In the genomic region with DNA sequence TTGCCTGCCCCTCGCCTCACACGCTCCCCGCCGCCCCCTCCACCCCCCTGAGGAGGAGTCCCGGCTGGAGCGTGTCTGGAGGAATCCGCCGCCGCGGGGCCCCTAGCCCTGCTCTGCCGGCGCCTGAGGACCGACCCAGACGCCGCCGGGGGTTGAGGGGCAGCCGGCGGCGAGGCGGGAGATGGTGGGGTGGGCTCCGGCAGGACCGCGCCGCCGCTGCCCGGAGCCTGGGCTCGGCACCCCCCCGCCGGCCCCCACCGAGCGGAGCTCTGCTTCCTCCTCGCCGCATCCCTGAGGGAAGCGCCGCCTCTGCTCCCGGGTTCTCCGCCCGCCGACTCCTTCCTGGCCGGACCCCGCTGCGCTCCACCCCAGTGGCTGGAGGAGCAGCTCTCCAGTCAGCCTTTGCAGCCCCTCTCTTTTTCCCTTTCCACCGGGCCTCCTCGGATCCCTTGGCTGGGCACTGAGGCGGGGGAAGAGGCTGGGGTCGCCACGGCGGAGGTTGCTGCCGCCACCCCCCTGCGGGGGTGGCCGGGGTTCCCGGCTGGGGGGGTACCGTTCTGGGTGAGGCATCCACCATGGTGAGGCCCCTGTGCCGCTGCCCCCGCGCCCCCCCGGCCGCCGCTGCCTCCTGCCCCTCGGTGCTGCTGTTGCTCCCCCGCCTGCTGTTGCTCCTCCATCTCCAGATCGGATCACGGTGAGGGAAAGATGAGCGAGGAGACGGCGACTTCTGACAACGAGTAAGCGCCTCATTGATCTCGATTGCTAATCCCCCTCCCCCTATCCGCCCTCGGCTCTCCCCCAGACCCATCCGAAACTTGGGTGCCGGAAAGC, we compare ENCODE assay signal across 8 cellular contexts. TPM values are rescaled to one million over a fixed set of nuclear protein-coding genes. Genes with fewer than 3 reads are reported as not detected.
DNase-seq lines count a peak whose midpoint lies in the region; ATAC-seq, FAIRE-seq and TF ChIP-seq lines count a peak whose summit lies in the region.

Gene SPRED1, plus strand, starts transcription at position 356 of the 831 bp plus-strand sequence. Its CDS starts 350 bp downstream, at position 706.

- H2BK15ac ChIP-seq in H1 (ENCODE audit: low read length): no peak within 1 kb of the TSS; the same call in 1 of the 2 replicates

- H3K79me2 ChIP-seq in H1 (ENCODE audit: control insufficient read depth in 1 of 2, insufficient read depth in 2 of 2, low read length in 2 of 2): peaks cover 27 to 48% of the 10 kb centered on the region in 2 experiments

- CTCF ChIA-PET in activated CD4-positive, alpha-beta T cell treated with anti-CD3 and anti-CD28 coated beads, Interleukin-2, amount 10 ng/mL, durations not matched to agents 7 days and 5 days (lab: Charles Lee): no interaction called here
- CTCF ChIA-PET in H1 (lab: Charles Lee; ENCODE audit: partially characterized antibody): interaction anchor here (0.6 to 3.1 kb wide), 5 partner anchors 14 to 193 kb away, joined by 3 to 16 read pairs (median 8); no protein-coding TSS in a partner anchor

- WGBS in H1 (ENCODE audit: extremely low coverage in 1 of 2, insufficient coverage in 1 of 2, insufficient read length in 1 of 2, insufficient replicate concordance in 2 of 2, low coverage in 1 of 2, low lambda C conversion rate in 2 of 2, missing lambda C conversion rate in 1 of 2), 2 experiments: 0% methylated on average over 2 of the region's 73 CpGs; no CpG with 5 or more reads in 1 of the 2 experiments

- peaks cover 20% of the 10 kb centered on the region for H3K23me2 ChIP-seq in H1 (ENCODE audit: low read depth, low read length)

- peaks cover 5% of the 10 kb centered on the region for H3K27me3 Mint-ChIP-seq in IgD-negative memory B cell
- H3K27me3 Mint-ChIP-seq in activated CD4-positive, alpha-beta T cell treated with anti-CD3 and anti-CD28 coated beads, Interleukin-2, amount 10 ng/mL, durations not matched to agents 7 days and 5 days: peaks cover 71% of the 10 kb centered on the region

- H3K4me3 Mint-ChIP-seq in IgD-negative memory B cell: peak within 1 kb of the TSS; percentile 85 to 98 (median 91)
- H3K4me3 Mint-ChIP-seq in activated CD4-positive, alpha-beta T cell treated with anti-CD3 and anti-CD28 coated beads, Interleukin-2, amount 10 ng/mL, durations not matched to agents 7 days and 5 days: peak within 1 kb of the TSS; percentile 77

- H4K91ac ChIP-seq in H1 (replicated peaks; ENCODE audit: insufficient read length, low read length): peak within 1 kb of the TSS; percentile 88

- H3K9me3 ChIP-seq in H1 (ENCODE audit: insufficient read depth in 2 of 2, low read depth in 1 of 2, low read length in 1 of 2): no peaks in the 10 kb centered on the region

- H4K8ac ChIP-seq in H1 (ENCODE audit: extremely low read depth, insufficient read depth, low read length): peak within 1 kb of the TSS; percentile 97

- no peak within 1 kb of the TSS; the same call in 1 of the 2 replicates for H2AFZ ChIP-seq in H1 (ENCODE audit: low read length)

- peak within 1 kb of the TSS; percentile 96 for H3K27ac ChIP-seq in H1 (ENCODE audit: low read depth, low read length)

- no peak for TF ChIP-seq POLR2A in H1 (IDR thresholded peaks at IDR 0.05; ENCODE audit: control extremely low read depth in 1 of 2, low read depth in 2 of 2, low read length in 2 of 2)

- no peak within 1 kb of the TSS for H2BK120ac ChIP-seq in H1 (replicated peaks; ENCODE audit: low read depth, low read length)

- H3K4me1 Mint-ChIP-seq in IgD-negative memory B cell: peaks cover 20 to 24% (median 22%) of the 10 kb centered on the region in 3 donors
- peaks cover 32% of the 10 kb centered on the region for H3K4me1 Mint-ChIP-seq in activated CD4-positive, alpha-beta T cell treated with anti-CD3 and anti-CD28 coated beads, Interleukin-2, amount 10 ng/mL, durations not matched to agents 7 days and 5 days

- H2AK5ac ChIP-seq in H1 (ENCODE audit: low read depth, low read length): no peak within 1 kb of the TSS; the same call in 1 of the 2 replicates

- no peaks in the 10 kb centered on the region for H3K9me3 Mint-ChIP-seq in IgD-negative memory B cell
- H3K9me3 Mint-ChIP-seq in activated CD4-positive, alpha-beta T cell treated with anti-CD3 and anti-CD28 coated beads, Interleukin-2, amount 10 ng/mL, durations not matched to agents 7 days and 5 days: no peaks in the 10 kb centered on the region

- 0 out of 2 replicates have a peak, but pooled peaks cover 2% of the 10 kb centered on the region for H3K79me1 ChIP-seq in H1 (ENCODE audit: low read depth, low read length)

- POLR2A ChIA-PET in activated CD4-positive, alpha-beta T cell treated with anti-CD3 and anti-CD28 coated beads, Interleukin-2, amount 10 ng/mL, durations not matched to agents 7 days and 5 days (lab: Charles Lee): no interaction called here
- POLR2A ChIA-PET in H1 (lab: Charles Lee; ENCODE audit: partially characterized antibody): interaction anchor here (0.7 to 4.4 kb wide), 36 partner anchors 8 to 250 kb away, joined by 3 to 52 read pairs (median 4); no protein-coding TSS in a partner anchor

- no peaks in the 10 kb centered on the region for H3K36me3 Mint-ChIP-seq in IgD-negative memory B cell
- no peaks in the 10 kb centered on the region for H3K36me3 Mint-ChIP-seq in activated CD4-positive, alpha-beta T cell treated with anti-CD3 and anti-CD28 coated beads, Interleukin-2, amount 10 ng/mL, durations not matched to agents 7 days and 5 days (ENCODE audit: low read depth)

- no peaks in the 10 kb centered on the region for H3K36me3 ChIP-seq in H1 (ENCODE audit: control insufficient read depth in 2 of 4, insufficient read depth in 4 of 4, low read length in 3 of 4)

- H3K27me3 ChIP-seq in H1 (replicated peaks in 1 of 4; ENCODE audit: control insufficient read depth in 3 of 4, extremely low read depth in 1 of 4, insufficient read depth in 3 of 4, low read length in 3 of 4): no peaks in the 10 kb centered on the region

- H3K56ac ChIP-seq in H1 (replicated peaks; ENCODE audit: insufficient read length, low read depth, low read length): peak within 1 kb of the TSS; percentile 55

- peak within 1 kb of the TSS; percentile 57 for H4K5ac ChIP-seq in H1 (ENCODE audit: insufficient read length, low read depth, low read length)

- peak; percentile 19 for ATAC-seq in GM21526 (IDR thresholded peaks at IDR 0.05; ENCODE audit: low FRiP score, unreplicated experiment)

- H3K9ac ChIP-seq in H1 (replicated peaks in 1 of 4; ENCODE audit: extremely low read depth in 1 of 4, low read depth in 3 of 4, low read length in 3 of 4): peak within 1 kb of the TSS; percentile 84 to 99 (median 90)

- no peak for TF ChIP-seq EP300 in H1 (IDR thresholded peaks at IDR 0.05; ENCODE audit: borderline replicate concordance in 1 of 2, low read depth in 2 of 2, low read length in 2 of 2)

- no peak within 1 kb of the TSS for H3K4ac ChIP-seq in H1 (replicated peaks; ENCODE audit: insufficient read length, low read depth, low read length)

- peaks cover 0 to 12% of the 10 kb centered on the region in 2 experiments for H4K20me1 ChIP-seq in H1 (replicated peaks in 1 of 2; ENCODE audit: control insufficient read depth in 1 of 2, insufficient read depth in 2 of 2, low read length in 2 of 2)

- no peak within 1 kb of the TSS for H2BK20ac ChIP-seq in H1 (ENCODE audit: low read length)

- no peak within 1 kb of the TSS for H3K14ac ChIP-seq in H1 (ENCODE audit: insufficient read length)

- no peak for TF ChIP-seq CTCF in H1 (IDR thresholded peaks at IDR 0.05; ENCODE audit: control extremely low read depth in 1 of 3, insufficient read depth in 1 of 3, low read depth in 1 of 3, low read length in 3 of 3)

- peak within 1 kb of the TSS; percentile 82 to 96 (median 93) for H3K27ac Mint-ChIP-seq in IgD-negative memory B cell
- peak within 1 kb of the TSS; percentile 55 for H3K27ac Mint-ChIP-seq in activated CD4-positive, alpha-beta T cell treated with anti-CD3 and anti-CD28 coated beads, Interleukin-2, amount 10 ng/mL, durations not matched to agents 7 days and 5 days

- H3K4me2 ChIP-seq in H1 (ENCODE audit: insufficient read depth in 1 of 2, low read depth in 2 of 2, low read length in 2 of 2): peak within 1 kb of the TSS; percentile 94 to 98

- DNase-seq in DMS53 treated with DMSO at 0.1 percent for 48 hours (lab: John Stamatoyannopoulos, UW; ENCODE audit: unreplicated experiment): peak; percentile 26
- DNase-seq in activated CD4-positive, alpha-beta T cell treated with anti-CD3 and anti-CD28 coated beads, Interleukin-2, amount 10 ng/mL, durations not matched to agents 7 days and 5 days: no peak
- peak in 1 of 2 experiments; percentile 63 for DNase-seq in H1 (ENCODE audit: low read depth in 1 of 2, low spot score in 2 of 2)
- DNase-seq in medulla oblongata (ENCODE audit: extremely low spot score): peak; percentile 67
- DNase-seq in stimulated activated CD8-positive, alpha-beta memory T cell treated with anti-CD3 and anti-CD28 coated beads, Interleukin-2, amount 100 ng/mL, for 48 hours (ENCODE audit: low read depth in 2 of 2): peak; percentile 3 to 11
- DNase-seq in MV-4-11 (lab: John Stamatoyannopoulos, UW): no peak

- no peak for FAIRE-seq in H1 (lab: Jason Lieb, UNC)

- H2BK5ac ChIP-seq in H1 (ENCODE audit: low read depth, low read length): peak within 1 kb of the TSS; percentile 90

- no peak within 1 kb of the TSS for H2BK12ac ChIP-seq in H1 (ENCODE audit: low read depth, low read length)

- H3K18ac ChIP-seq in H1 (ENCODE audit: extremely low read depth, low read length): peak within 1 kb of the TSS; percentile 80; the same call in 1 of the 2 replicates

- peak within 1 kb of the TSS; percentile 89 to 94 (median 92) for H3K4me3 ChIP-seq in H1 (ENCODE audit: extremely low read depth in 1 of 4, insufficient read depth in 2 of 4, low read depth in 3 of 4, low read length in 4 of 4)

- no peak within 1 kb of the TSS for H3K23ac ChIP-seq in H1 (ENCODE audit: insufficient read length)

- H3K4me1 ChIP-seq in H1 (replicated peaks in 1 of 4; ENCODE audit: control insufficient read depth in 3 of 4, insufficient read depth in 4 of 4, low read length in 3 of 4): peaks cover 3 to 16% (median 12%) of the 10 kb centered on the region in 4 experiments

- no peak for TF ChIP-seq RAD21 in H1 (IDR thresholded peaks at IDR 0.05 in 1 of 2, conservative IDR thresholded peaks at IDR 0.05 in 1 of 2; ENCODE audit: low read depth in 2 of 2, low read length in 2 of 2)

TF ChIP-seq in H1, 55 proteins besides CTCF, POLR2A, EP300 and RAD21 (continues in another document):
- peak; percentile 14; the same call in 1 of the 2 replicates for TF ChIP-seq POLR2AphosphoS5 (IDR thresholded peaks at IDR 0.05; ENCODE audit: low read depth, low read length)

RNA-seq across cellular contexts. Expression of gene SPRED1, which starts in this region (rescaled TPM):
- polyA plus RNA-seq in IgD-negative memory B cell (0.14 TPM), H1 (2011; rRNA removed) (4.7 and 5.5 TPM in 2 replicates)
- under 1 TPM; 0.15 to 0.29 TPM for total RNA-seq in activated CD4-positive, alpha-beta T cell treated with anti-CD3 and anti-CD28 coated beads, Interleukin-2, amount 10 ng/mL, durations not matched to agents 7 days and 5 days
- 30.3 and 32.6 TPM in 2 replicates for total RNA-seq in H1 (2021; fragmentation: NEBNext Ultra II Directional; extraction: Animal tissue kit (Norgen Biotek cat#: 25700))
- polyA plus RNA-seq in H1 (2011; cell fraction: cytosol; rRNA removed): 6.9 TPM
- polyA plus RNA-seq in H1 (2011; cell fraction: nucleus; rRNA removed): 7.3 TPM
- 13.5 to 19.5 TPM (median 16.1 TPM) in 4 replicates for polyA plus RNA-seq in H1 (2012, experiment 1 of 2)
- 3.6 TPM for polyA plus RNA-seq in H1 (2012, experiment 2 of 2)
- polyA plus RNA-seq in H1 (2013, experiment 1 of 2): 14.4 TPM
- polyA plus RNA-seq in H1 (2013, experiment 2 of 2): 13.7 TPM
- polyA minus RNA-seq in H1 (2011; rRNA and poly(A)+ RNA removed): 14.6 and 15.7 TPM in 2 replicates
- polyA minus RNA-seq in H1 (2011; cell fraction: cytosol; rRNA and poly(A)+ RNA removed): 18.6 TPM
- polyA minus RNA-seq in H1 (2011; cell fraction: nucleus; rRNA and poly(A)+ RNA removed): 30.5 TPM

Comparison
In these comparisons a context has a peak if more than half of its experiments do, and no peak if none do; other contexts are left out.
1. RNA of gene SPRED1 (total RNA-seq): 30.3 to 32.6 TPM in H1; 0.15 to 0.29 TPM in activated CD4-positive, alpha-beta T cell treated with anti-CD3 and anti-CD28 coated beads, Interleukin-2, amount 10 ng/mL, durations not matched to agents 7 days and 5 days; every median in the first group is over 10 times any median in the second.
2. DNase-seq: peak in DMS53 treated with DMSO at 0.1 percent for 48 hours (single experiment), medulla oblongata (single experiment) and stimulated activated CD8-positive, alpha-beta memory T cell treated with anti-CD3 and anti-CD28 coated beads, Interleukin-2, amount 100 ng/mL, for 48 hours (2 of 2); none in activated CD4-positive, alpha-beta T cell treated with anti-CD3 and anti-CD28 coated beads, Interleukin-2, amount 10 ng/mL, durations not matched to agents 7 days and 5 days (single experiment) and MV-4-11 (single experiment).